ENCODE assay signal across 14 cellular contexts in the genomic region with DNA sequence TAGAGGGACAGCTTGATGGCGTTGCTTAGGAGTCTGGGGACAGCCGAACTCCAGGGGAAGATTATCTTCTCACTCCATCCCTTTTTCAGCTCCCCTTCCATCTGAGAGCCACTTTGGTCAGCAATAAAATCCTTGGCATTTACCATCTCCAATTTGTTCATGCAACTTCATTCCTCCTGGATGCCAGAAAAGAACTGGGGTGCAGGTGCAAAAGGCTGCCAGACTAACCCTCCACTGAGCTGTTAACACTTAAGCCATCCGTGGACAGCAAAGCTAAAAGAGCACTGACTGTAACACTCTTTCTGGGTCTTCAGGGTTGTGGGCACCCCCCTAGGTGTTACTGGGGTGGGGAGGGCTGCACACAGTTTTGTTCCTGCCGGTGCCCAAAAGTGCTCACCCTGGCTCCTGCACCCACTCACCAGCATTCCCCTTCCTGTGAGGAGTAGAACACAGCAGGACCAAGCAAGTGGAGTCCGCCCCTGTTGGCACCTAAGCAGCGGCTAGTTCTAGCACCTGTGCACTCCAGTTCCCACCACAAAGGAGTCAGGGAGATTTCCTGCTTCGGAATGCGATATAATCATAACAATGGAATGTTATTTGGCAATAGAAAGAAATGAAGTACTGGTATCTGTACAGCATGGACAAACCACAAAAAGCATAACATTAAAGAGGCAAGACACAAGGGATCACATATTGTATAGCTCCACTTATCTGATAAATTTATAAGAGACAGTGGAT.
A peak's percentile ranks its signal among the peaks of the same experiment; 100 is the strongest.
DNase-seq lines count a peak whose midpoint lies in the region; ATAC-seq, FAIRE-seq and TF ChIP-seq lines count a peak whose summit lies in the region.
"Had no signal": no experiment of that assay in that cellular context is flagged by ENCODE, and none has a peak within 500 bp of the region (broad histone marks: within the 10 kb centered on the region; RNA-seq: fewer than 3 reads in every experiment).

No MANE protein-coding gene starts in this region.

- H3K9ac ChIP-seq in neuronal stem cell (ENCODE audit: low read depth, low read length, poor library complexity), result no peak overlapping the region

- H3K27me3 ChIP-seq in neuronal stem cell (ENCODE audit: control insufficient read depth in 3 of 3, insufficient read depth in 3 of 3, low read depth in 1 of 3, low read length in 3 of 3), result no peaks in the 10 kb centered on the region
- H3K27me3 ChIP-seq: ovary had no signal

- H3K4me2 ChIP-seq in neuronal stem cell (ENCODE audit: insufficient read depth, low read length, poor library complexity, severe bottlenecking), result no peak overlapping the region

- no CpG with 5 or more reads among the region's 8 CpGs for WGBS in neuronal stem cell (ENCODE audit: extremely low coverage in 2 of 2, insufficient read length in 2 of 2, insufficient replicate concordance in 1 of 2), 2 donors

- H3K18ac ChIP-seq in neuronal stem cell (ENCODE audit: low read length), result no peak overlapping the region

- no peak overlapping the region for H3K27ac Mint-ChIP-seq in glutamatergic neuron (ENCODE audit: unreplicated experiment)
- H3K27ac Mint-ChIP-seq: activated naive CD4-positive, alpha-beta T cell treated with anti-CD3 and anti-CD28 coated beads, Interleukin-2, amount 10 ng/mL, durations not matched to agents 7 days and 5 days; CD14-positive monocyte; IgD-negative memory B cell; stimulated activated naive B cell treated with anti-CD40 and anti-IgM and Interleukin-4, amounts not matched to agents 10 μg/mL and 1 μg/mL and 100 μg/mL, for 72 hours had no signal

- H2BK5ac ChIP-seq in neuronal stem cell (ENCODE audit: low read length), result no peak overlapping the region

- no peaks in the 10 kb centered on the region for H3K9me3 Mint-ChIP-seq in glutamatergic neuron (ENCODE audit: unreplicated experiment)
- H3K9me3 Mint-ChIP-seq: activated naive CD4-positive, alpha-beta T cell treated with anti-CD3 and anti-CD28 coated beads, Interleukin-2, amount 10 ng/mL, durations not matched to agents 7 days and 5 days; CD14-positive monocyte had no signal

- no peak for TF ChIP-seq CTCF in cardiac fibroblast (IDR thresholded peaks at IDR 0.05; ENCODE audit: low read depth, low read length)
- no peak for TF ChIP-seq CTCF in glutamatergic neuron (IDR thresholded peaks at IDR 0.05; ENCODE audit: partially characterized antibody, unreplicated experiment)

- no peak overlapping the region for H3K14ac ChIP-seq in neuronal stem cell (ENCODE audit: low read length)

- no peak overlapping the region for H2AK5ac ChIP-seq in neuronal stem cell (ENCODE audit: low read depth, low read length)

- no peak for ATAC-seq in GM21423 (IDR thresholded peaks at IDR 0.05; ENCODE audit: unreplicated experiment)
- ATAC-seq: stimulated activated naive B cell treated with anti-CD40 and anti-IgM and Interleukin-4, amounts not matched to agents 10 μg/mL and 1 μg/mL and 100 μg/mL, for 72 hours had no signal

- no peak overlapping the region for H2BK12ac ChIP-seq in neuronal stem cell (ENCODE audit: low read length)

- peaks cover 19% of the 10 kb centered on the region for H3K4me1 Mint-ChIP-seq in glutamatergic neuron (ENCODE audit: low read depth, unreplicated experiment)
- H3K4me1 Mint-ChIP-seq: activated naive CD4-positive, alpha-beta T cell treated with anti-CD3 and anti-CD28 coated beads, Interleukin-2, amount 10 ng/mL, durations not matched to agents 7 days and 5 days; CD14-positive monocyte; stimulated activated naive B cell treated with anti-CD40 and anti-IgM and Interleukin-4, amounts not matched to agents 10 μg/mL and 1 μg/mL and 100 μg/mL, for 72 hours had no signal

- no peak overlapping the region for H2BK15ac ChIP-seq in neuronal stem cell (ENCODE audit: low read length)

- peak overlapping the region; percentile 22 for H3K23ac ChIP-seq in neuronal stem cell (ENCODE audit: low read depth, low read length, poor library complexity)

- H3K27me3 Mint-ChIP-seq in glutamatergic neuron (ENCODE audit: unreplicated experiment), result peaks cover 2% of the 10 kb centered on the region
- H3K27me3 Mint-ChIP-seq: activated naive CD4-positive, alpha-beta T cell treated with anti-CD3 and anti-CD28 coated beads, Interleukin-2, amount 10 ng/mL, durations not matched to agents 7 days and 5 days; IgD-negative memory B cell had no signal

- H3K9me3 ChIP-seq in neuronal stem cell (replicated peaks in 1 of 2; ENCODE audit: control insufficient read depth in 2 of 2, insufficient read depth in 1 of 2, low read depth in 1 of 2, low read length in 2 of 2), result peaks cover 0 to 2% of the 10 kb centered on the region in 2 donors
- H3K9me3 ChIP-seq: ovary had no signal

- no peak for FAIRE-seq in frontal cortex (lab: Jason Lieb, UNC)

- H3K36me3 ChIP-seq in neuronal stem cell (replicated peaks in 1 of 2; ENCODE audit: control insufficient read depth in 2 of 2, insufficient read depth in 2 of 2, low read length in 2 of 2), result no peaks in the 10 kb centered on the region
- H3K36me3 ChIP-seq: ovary had no signal

- H3K4me3 ChIP-seq in cardiac fibroblast (replicated peaks in 1 of 2; ENCODE audit: low read depth in 2 of 2, low read length in 2 of 2) (no peak overlapping the region), neuronal stem cell (ENCODE audit: low read length in 2 of 2) (no peak overlapping the region)
- H3K4me3 ChIP-seq: ovary had no signal

- no peak overlapping the region for H3K4me3 Mint-ChIP-seq in glutamatergic neuron (ENCODE audit: unreplicated experiment)
- H3K4me3 Mint-ChIP-seq: activated naive CD4-positive, alpha-beta T cell treated with anti-CD3 and anti-CD28 coated beads, Interleukin-2, amount 10 ng/mL, durations not matched to agents 7 days and 5 days; CD14-positive monocyte; IgD-negative memory B cell; stimulated activated naive B cell treated with anti-CD40 and anti-IgM and Interleukin-4, amounts not matched to agents 10 μg/mL and 1 μg/mL and 100 μg/mL, for 72 hours had no signal

- H3K36me3 Mint-ChIP-seq in glutamatergic neuron (ENCODE audit: unreplicated experiment), result no peaks in the 10 kb centered on the region
- H3K36me3 Mint-ChIP-seq: activated naive CD4-positive, alpha-beta T cell treated with anti-CD3 and anti-CD28 coated beads, Interleukin-2, amount 10 ng/mL, durations not matched to agents 7 days and 5 days; CD14-positive monocyte; IgD-negative memory B cell; stimulated activated naive B cell treated with anti-CD40 and anti-IgM and Interleukin-4, amounts not matched to agents 10 μg/mL and 1 μg/mL and 100 μg/mL, for 72 hours had no signal

- no peaks in the 10 kb centered on the region for H3K79me1 ChIP-seq in neuronal stem cell (ENCODE audit: low read depth, low read length)

- H3K4ac ChIP-seq in neuronal stem cell (ENCODE audit: low read length), result no peak overlapping the region

- peaks cover 0 to 4% of the 10 kb centered on the region in 2 donors for H3K4me1 ChIP-seq in neuronal stem cell (ENCODE audit: control insufficient read depth in 2 of 2, insufficient read depth in 1 of 2, low read depth in 1 of 2, low read length in 2 of 2)

- H4K8ac ChIP-seq in neuronal stem cell (ENCODE audit: low read depth, low read length), result no peak overlapping the region

- no peak overlapping the region for H2AFZ ChIP-seq in neuronal stem cell (ENCODE audit: low read length)

- DNase-seq in EH (ENCODE audit: low read depth) (peak; percentile 33), NCI-H226 (peak; percentile 100), cardiac fibroblast (ENCODE audit: low read depth in 2 of 2) (peak; percentile 13 to 72), neuronal stem cell (ENCODE audit: low spot score) (no peak), glutamatergic neuron (no peak), frontal cortex (ENCODE audit: low spot score in 2 of 2) (no peak)
- no peak for DNase-seq in effector CD4-positive, alpha-beta T cell
- DNase-seq: activated naive CD4-positive, alpha-beta T cell treated with anti-CD3 and anti-CD28 coated beads, Interleukin-2, amount 10 ng/mL, durations not matched to agents 7 days and 5 days; NCI-H1694; ovary; stimulated activated naive B cell treated with anti-CD40 and anti-IgM and Interleukin-4, amounts not matched to agents 10 μg/mL and 1 μg/mL and 100 μg/mL, for 72 hours had no signal

- H3K27ac ChIP-seq in neuronal stem cell (replicated peaks; ENCODE audit: low read length), result no peak overlapping the region
- H3K27ac ChIP-seq: ovary had no signal

- no peak overlapping the region for H2BK120ac ChIP-seq in neuronal stem cell (ENCODE audit: low read depth, low read length)

- H4K91ac ChIP-seq in neuronal stem cell (ENCODE audit: low read depth, low read length, poor library complexity), result no peak overlapping the region

Comparison
In these comparisons a context has a peak if more than half of its experiments do, and no peak if none do; other contexts are left out.
1. DNase-seq: peak in EH (single experiment), NCI-H226 (single experiment) and cardiac fibroblast (2 of 2); none in neuronal stem cell (single experiment), glutamatergic neuron (single experiment), effector CD4-positive, alpha-beta T cell (single experiment) and frontal cortex (0 of 2).